8 cellular contexts compared by ENCODE assay signal in the genomic region with DNA sequence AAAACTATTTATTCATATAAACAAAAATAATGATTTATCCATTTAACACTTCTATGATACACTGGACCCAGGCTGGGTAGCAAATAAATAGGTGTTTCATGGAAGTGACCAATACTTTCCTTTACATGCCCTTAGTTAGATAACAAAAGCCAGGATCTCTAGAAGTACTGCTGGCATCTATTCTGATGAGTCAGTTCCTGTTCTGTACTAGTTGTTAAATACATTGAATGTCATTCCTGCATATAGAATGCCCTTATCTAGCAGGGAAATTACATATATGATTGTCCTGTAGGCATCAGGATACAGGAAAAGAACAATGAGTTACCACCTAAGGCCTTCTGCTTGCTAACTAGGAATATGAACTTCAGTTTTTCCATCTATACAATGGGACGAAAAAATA.
"Had no signal": no experiment of that assay in that cellular context is flagged by ENCODE, and none has a peak within 500 bp of the region (broad histone marks: within the 10 kb centered on the region; RNA-seq: fewer than 3 reads in every experiment).

No MANE protein-coding gene starts in this region.

- H3K27ac ChIP-seq: skin epidermis had no signal

- H3K4me3 ChIP-seq: skin epidermis had no signal

- DNase-seq: activated CD8-positive, alpha-beta memory T cell treated with anti-CD3 and anti-CD28 coated beads, Interleukin-2, amount 10 ng/mL, durations not matched to agents 7 days and 5 days; activated effector memory CD4-positive, alpha-beta T cell treated with Interleukin-2 at 50 U/mL for 16 hours; activated T-cell treated with anti-CD3 and anti-CD28 coated beads, Interleukin-2, amount 50 U/mL, for 24 hours; hippocampal formation; kidney glomerular epithelial cell; naive B cell; T-helper 17 cell had no signal
